In genomic region chr13:33721719-33722118, GRCh38 we compare ENCODE assay signal across 12 cellular contexts.
A peak's percentile ranks its signal among the peaks of the same experiment; 100 is the strongest.
DNase-seq lines count a peak whose midpoint lies in the region; ATAC-seq and TF ChIP-seq lines count a peak whose summit lies in the region.
"Had no signal": no experiment of that assay in that cellular context is flagged by ENCODE, and none has a peak within 500 bp of the region (broad histone marks: within the 10 kb centered on the region; RNA-seq: fewer than 3 reads in every experiment).

No MANE protein-coding gene starts in this region.

- H2BK15ac ChIP-seq in neuronal stem cell (ENCODE audit: low read length) = no peak overlapping the region

- H3K4me3 Mint-ChIP-seq in HFFc6 = peak overlapping the region; percentile 53
- peak overlapping the region; percentile 35 for H3K4me3 Mint-ChIP-seq in stimulated activated effector memory CD8-positive, alpha-beta T cell treated with anti-CD3 and anti-CD28 coated beads, Interleukin-12 subunit alpha, Interleukin-12 subunit beta, amount 100 ng/mL, for 72 hours

- no peak overlapping the region for H2AFZ ChIP-seq in neuronal stem cell (ENCODE audit: low read length)

- H2AK5ac ChIP-seq in neuronal stem cell (ENCODE audit: low read depth, low read length) = no peak overlapping the region

- WGBS in neuronal stem cell (ENCODE audit: extremely low coverage in 2 of 2, insufficient read length in 2 of 2, insufficient replicate concordance in 1 of 2), 2 donors = no CpG with 5 or more reads among the region's 1 CpG

- H3K4ac ChIP-seq in neuronal stem cell (ENCODE audit: low read length) = no peak overlapping the region

- H3K4me1 ChIP-seq in ascending aorta (peaks cover 10 to 11% of the 10 kb centered on the region in 2 donors), cardiac muscle cell (ENCODE audit: low read depth) (peaks cover 24% of the 10 kb centered on the region), neuronal stem cell (ENCODE audit: control insufficient read depth in 2 of 2, insufficient read depth in 1 of 2, low read depth in 1 of 2, low read length in 2 of 2) (no peaks in the 10 kb centered on the region)

- H2BK120ac ChIP-seq in neuronal stem cell (ENCODE audit: low read depth, low read length) = no peak overlapping the region

- H4K8ac ChIP-seq in neuronal stem cell (ENCODE audit: low read depth, low read length) = no peak overlapping the region

- DNase-seq in HFFc6 (peak; percentile 71), ascending aorta (ENCODE audit: low spot score in 2 of 2) (no peak), cardiac muscle cell (ENCODE audit: low read depth in 1 of 2, low spot score in 1 of 2) (peak; percentile 50), NCI-H1105 treated with DMSO at 0.1 percent for 48 hours (lab: John Stamatoyannopoulos, UW) (no peak), neuronal stem cell (ENCODE audit: low spot score) (no peak), T-helper 1 cell (no peak)
- DNase-seq in stimulated activated effector memory CD8-positive, alpha-beta T cell treated with anti-CD3 and anti-CD28 coated beads, Interleukin-12 subunit alpha, Interleukin-12 subunit beta, amount 100 ng/mL, for 72 hours (ENCODE audit: low spot score in 2 of 2) = no peak
- no peak for DNase-seq in stimulated activated CD4-positive, alpha-beta T cell treated with anti-CD3 and anti-CD28 coated beads, Interleukin-2, amount 100 ng/mL, for 48 hours
- DNase-seq: activated CD4-positive, alpha-beta T cell treated with anti-CD3 and anti-CD28 coated beads for 48 hours; caudate nucleus; islet precursor cell; Kasumi-1 had no signal

- H2BK5ac ChIP-seq in neuronal stem cell (ENCODE audit: low read length) = no peak overlapping the region

- H3K4me2 ChIP-seq in neuronal stem cell (ENCODE audit: insufficient read depth, low read length, poor library complexity, severe bottlenecking) = no peak overlapping the region

- H3K36me3 Mint-ChIP-seq in HFFc6 (ENCODE audit: low read depth) = no peaks in the 10 kb centered on the region
- H3K36me3 Mint-ChIP-seq in stimulated activated effector memory CD8-positive, alpha-beta T cell treated with anti-CD3 and anti-CD28 coated beads, Interleukin-12 subunit alpha, Interleukin-12 subunit beta, amount 100 ng/mL, for 72 hours = no peaks in the 10 kb centered on the region

- H3K14ac ChIP-seq in neuronal stem cell (ENCODE audit: low read length) = no peak overlapping the region

- no peak overlapping the region for H3K9ac ChIP-seq in neuronal stem cell (ENCODE audit: low read depth, low read length, poor library complexity)

- peaks cover 34% of the 10 kb centered on the region for H3K4me1 Mint-ChIP-seq in HFFc6 (ENCODE audit: low read depth)
- peaks cover 22% of the 10 kb centered on the region for H3K4me1 Mint-ChIP-seq in stimulated activated effector memory CD8-positive, alpha-beta T cell treated with anti-CD3 and anti-CD28 coated beads, Interleukin-12 subunit alpha, Interleukin-12 subunit beta, amount 100 ng/mL, for 72 hours

- H3K27ac Mint-ChIP-seq in HFFc6 = peak overlapping the region; percentile 69
- H3K27ac Mint-ChIP-seq in stimulated activated effector memory CD8-positive, alpha-beta T cell treated with anti-CD3 and anti-CD28 coated beads, Interleukin-12 subunit alpha, Interleukin-12 subunit beta, amount 100 ng/mL, for 72 hours = peak overlapping the region; percentile 62

- H3K27me3 ChIP-seq in ascending aorta = no peaks in the 10 kb centered on the region
- no peaks in the 10 kb centered on the region for H3K27me3 ChIP-seq in cardiac muscle cell
- H3K27me3 ChIP-seq in neuronal stem cell (ENCODE audit: control insufficient read depth in 3 of 3, insufficient read depth in 3 of 3, low read depth in 1 of 3, low read length in 3 of 3) = no peaks in the 10 kb centered on the region

- no peak overlapping the region for H2BK12ac ChIP-seq in neuronal stem cell (ENCODE audit: low read length)

- no peaks in the 10 kb centered on the region for H3K27me3 Mint-ChIP-seq in HFFc6 (ENCODE audit: insufficient read depth)

- H3K4me3 ChIP-seq in ascending aorta = no peak overlapping the region
- no peak overlapping the region for H3K4me3 ChIP-seq in cardiac muscle cell
- no peak overlapping the region for H3K4me3 ChIP-seq in neuronal stem cell (ENCODE audit: low read length in 2 of 2)

- no peak for ATAC-seq in stimulated activated effector memory CD8-positive, alpha-beta T cell treated with anti-CD3 and anti-CD28 coated beads, Interleukin-12 subunit alpha, Interleukin-12 subunit beta, amount 100 ng/mL, for 72 hours

- no peaks in the 10 kb centered on the region for H3K79me1 ChIP-seq in neuronal stem cell (ENCODE audit: low read depth, low read length)

- no peak overlapping the region for H4K91ac ChIP-seq in neuronal stem cell (ENCODE audit: low read depth, low read length, poor library complexity)

- no peak overlapping the region for H3K18ac ChIP-seq in neuronal stem cell (ENCODE audit: low read length)

- H3K23ac ChIP-seq in neuronal stem cell (ENCODE audit: low read depth, low read length, poor library complexity) = no peak overlapping the region

- H3K27ac ChIP-seq in ascending aorta (peak overlapping the region; percentile 61 to 64), cardiac muscle cell (peak overlapping the region; percentile 88), neuronal stem cell (replicated peaks; ENCODE audit: low read length) (no peak overlapping the region)

- H3K9me3 Mint-ChIP-seq in HFFc6 = no peaks in the 10 kb centered on the region
- H3K9me3 Mint-ChIP-seq in stimulated activated effector memory CD8-positive, alpha-beta T cell treated with anti-CD3 and anti-CD28 coated beads, Interleukin-12 subunit alpha, Interleukin-12 subunit beta, amount 100 ng/mL, for 72 hours = no peaks in the 10 kb centered on the region

- H3K9me3 ChIP-seq in ascending aorta (no peaks in the 10 kb centered on the region), cardiac muscle cell (ENCODE audit: low read depth) (no peaks in the 10 kb centered on the region), neuronal stem cell (replicated peaks in 1 of 2; ENCODE audit: control insufficient read depth in 2 of 2, insufficient read depth in 1 of 2, low read depth in 1 of 2, low read length in 2 of 2) (no peaks in the 10 kb centered on the region)

- H3K36me3 ChIP-seq in ascending aorta (no peaks in the 10 kb centered on the region), cardiac muscle cell (no peaks in the 10 kb centered on the region), neuronal stem cell (replicated peaks in 1 of 2; ENCODE audit: control insufficient read depth in 2 of 2, insufficient read depth in 2 of 2, low read length in 2 of 2) (no peaks in the 10 kb centered on the region)

- intact Hi-C loops in ascending aorta (cut with DNase I) = loop anchor here (2.0 to 5.0 kb wide), 3 partner anchors 179 to 1134 kb away; partner anchors contain the start of gene PDS5B

- TF ChIP-seq CTCF in HFFc6 (IDR thresholded peaks at IDR 0.05) (no peak), ascending aorta (IDR thresholded peaks at IDR 0.05) (no peak), cardiac muscle cell (IDR thresholded peaks at IDR 0.05; ENCODE audit: low read depth, low read length) (no peak)

Comparison
In these comparisons a context has a peak if more than half of its experiments do, and no peak if none do; other contexts are left out.
1. DNase-seq: peak in HFFc6 (single experiment) and cardiac muscle cell (2 of 2); none in ascending aorta (0 of 2), stimulated activated effector memory CD8-positive, alpha-beta T cell treated with anti-CD3 and anti-CD28 coated beads, Interleukin-12 subunit alpha, Interleukin-12 subunit beta, amount 100 ng/mL, for 72 hours (0 of 2), NCI-H1105 treated with DMSO at 0.1 percent for 48 hours (single experiment), stimulated activated CD4-positive, alpha-beta T cell treated with anti-CD3 and anti-CD28 coated beads, Interleukin-2, amount 100 ng/mL, for 48 hours (0 of 2), neuronal stem cell (single experiment) and T-helper 1 cell (0 of 5).